In the genomic region with DNA sequence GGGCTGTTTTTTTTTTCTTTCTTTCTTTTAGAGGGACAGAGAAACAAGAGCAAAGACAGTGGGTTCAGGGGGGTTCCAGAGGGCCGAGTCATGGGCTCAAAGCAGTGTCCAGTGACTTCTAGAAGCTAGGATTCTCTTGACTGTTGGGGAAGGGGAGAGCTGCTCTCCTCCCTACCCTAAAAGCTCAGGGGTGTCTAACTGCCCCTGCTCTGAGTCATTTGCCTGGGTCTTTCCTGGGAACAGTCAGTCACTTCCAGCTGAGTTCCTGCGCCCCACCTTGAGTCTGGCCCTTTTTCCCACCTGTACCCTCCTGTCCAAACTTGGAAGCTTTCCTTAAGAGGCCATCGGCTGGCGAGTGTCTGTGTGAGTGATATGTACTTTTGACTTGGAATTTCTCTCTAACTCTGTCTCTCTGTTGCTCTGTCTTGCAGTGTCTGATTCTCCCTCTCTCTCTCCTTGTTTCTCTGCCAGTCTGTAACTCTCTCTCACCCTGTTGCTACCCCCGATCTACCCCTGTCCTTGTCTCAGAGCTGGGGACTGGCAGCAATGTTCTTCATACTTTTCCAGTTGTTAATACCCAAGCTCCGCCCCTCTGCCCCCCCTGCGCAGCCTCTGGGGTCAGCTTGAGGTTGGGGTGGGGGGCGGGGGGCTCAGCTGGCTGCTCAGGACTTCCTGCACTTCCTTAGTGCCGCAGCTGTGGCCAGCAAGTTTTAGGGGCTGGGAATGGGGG, we compare ENCODE assay signal across 1 cellular context.
TF ChIP-seq lines count a peak whose summit lies in the region.

No MANE protein-coding gene starts in this region.

TF ChIP-seq in SK-N-SH treated with all-trans-retinoic acid at 6 μM for 48 hours, 23 proteins besides CTCF, POLR2A, EP300 and RAD21 (continued from another document):
- TF ChIP-seq, protein P1, sequence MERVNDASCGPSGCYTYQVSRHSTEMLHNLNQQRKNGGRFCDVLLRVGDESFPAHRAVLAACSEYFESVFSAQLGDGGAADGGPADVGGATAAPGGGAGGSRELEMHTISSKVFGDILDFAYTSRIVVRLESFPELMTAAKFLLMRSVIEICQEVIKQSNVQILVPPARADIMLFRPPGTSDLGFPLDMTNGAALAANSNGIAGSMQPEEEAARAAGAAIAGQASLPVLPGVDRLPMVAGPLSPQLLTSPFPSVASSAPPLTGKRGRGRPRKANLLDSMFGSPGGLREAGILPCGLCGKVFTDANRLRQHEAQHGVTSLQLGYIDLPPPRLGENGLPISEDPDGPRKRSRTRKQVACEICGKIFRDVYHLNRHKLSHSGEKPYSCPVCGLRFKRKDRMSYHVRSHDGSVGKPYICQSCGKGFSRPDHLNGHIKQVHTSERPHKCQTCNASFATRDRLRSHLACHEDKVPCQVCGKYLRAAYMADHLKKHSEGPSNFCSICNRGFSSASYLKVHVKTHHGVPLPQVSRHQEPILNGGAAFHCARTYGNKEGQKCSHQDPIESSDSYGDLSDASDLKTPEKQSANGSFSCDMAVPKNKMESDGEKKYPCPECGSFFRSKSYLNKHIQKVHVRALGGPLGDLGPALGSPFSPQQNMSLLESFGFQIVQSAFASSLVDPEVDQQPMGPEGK (CRISPR knock-in tag; IDR thresholded peaks at IDR 0.05; ENCODE audit: borderline replicate concordance) = no peak
- TF ChIP-seq RARB (CRISPR knock-in tag; IDR thresholded peaks at IDR 0.05) (no peak), ZNF70 (CRISPR knock-in tag; IDR thresholded peaks at IDR 0.05) (no peak)
TF ChIP-seq in SK-N-SH treated with all-trans-retinoic acid at 6 μM for 48 hours: peak in this region for 0.
